In genomic region chr19:54159352-54160181, GRCh38 we compare ENCODE assay signal across 8 cellular contexts.
DNase-seq lines count a peak whose midpoint lies in the region; ATAC-seq and TF ChIP-seq lines count a peak whose summit lies in the region.

LENG1 (minus strand) TSS chr19:54159721; CDS start chr19:54159695, 26 bp downstream.

- H3K4me3 ChIP-seq in AG10803 (ENCODE audit: low read length): peak within 1 kb of the TSS; percentile 87

- TF ChIP-seq CTCF in AG10803 (conservative IDR thresholded peaks at IDR 0.05; ENCODE audit: low read length): peak; percentile 23

- ATAC-seq in GM19025 (IDR thresholded peaks at IDR 0.05; ENCODE audit: low read depth, unreplicated experiment) (peak; percentile 86), HG03342 (IDR thresholded peaks at IDR 0.05; ENCODE audit: unreplicated experiment) (peak; percentile 89)
- ATAC-seq in activated CD4-positive, CD25-positive, alpha-beta regulatory T cell treated with anti-CD3 and anti-CD28 coated beads, Interleukin-2, amount 50 U/mL, for 24 hours: peak; percentile 93 to 95

- DNase-seq in AG10803 (ENCODE audit: low read depth) (peak; percentile 100), NCI-H345 treated with DMSO at 0.1 percent for 48 hours (lab: John Stamatoyannopoulos, UW; ENCODE audit: unreplicated experiment) (peak; percentile 94), cerebellar nuclear complex (lab: John Stamatoyannopoulos, UW) (peak; percentile 98 to 99), islet precursor cell (peak; percentile 100)
- DNase-seq in stimulated activated CD4-positive, alpha-beta T cell treated with anti-CD3 and anti-CD28 coated beads, Interleukin-12 subunit alpha, Interleukin-12 subunit beta, amount 100 ng/mL, for 48 hours (ENCODE audit: low read depth in 2 of 3, low spot score in 1 of 3): peak; percentile 95 to 99 (median 97)

Comparison
In these comparisons a context has a peak if more than half of its experiments do, and no peak if none do; other contexts are left out.
1. Peak in every context shown above with its lines: DNase-seq, ATAC-seq and H3K4me3 ChIP-seq.